ENCODE assay signal across 21 cellular contexts in genomic region chr14:70770490-70770889, GRCh38.
"Had no signal": no experiment of that assay in that cellular context is flagged by ENCODE, and none has a peak within 500 bp of the region (broad histone marks: within the 10 kb centered on the region; RNA-seq: fewer than 3 reads in every experiment).

No MANE protein-coding gene starts in this region.

- DNase-seq: activated CD4-positive, alpha-beta memory T cell treated with anti-CD3 and anti-CD28 coated beads for 36 hours; activated CD4-positive, alpha-beta T cell treated with anti-CD3 and anti-CD28 coated beads for 48 hours; activated naive CD4-positive, alpha-beta T cell treated with anti-CD3 and anti-CD28 coated beads for 36 hours; activated naive CD8-positive, alpha-beta T cell treated with anti-CD3 and anti-CD28 coated beads, Interleukin-2, amount 10 ng/mL, durations not matched to agents 7 days and 5 days; activated T-cell treated with anti-CD3 and anti-CD28 coated beads, Interleukin-2, amount 50 U/mL, for 48 hours; amniotic stem cell; cortex of kidney; gastrocnemius medialis; islet precursor cell; lower lobe of right lung; midbrain; ovary; psoas muscle; stimulated activated CD4-positive, alpha-beta T cell treated with anti-CD3 and anti-CD28 coated beads, Interleukin-4, amount 100 ng/mL, for 4 hours; substantia nigra; T-helper 17 cell; thyroid gland had no signal

- H3K36me3 ChIP-seq: cardiac muscle cell, gastrocnemius medialis, lower lobe of right lung, ovary, right atrium auricular region, thyroid gland had no signal

- H3K4me3 Mint-ChIP-seq: activated CD4-positive, alpha-beta memory T cell treated with anti-CD3 and anti-CD28 coated beads for 36 hours; activated naive CD4-positive, alpha-beta T cell treated with anti-CD3 and anti-CD28 coated beads for 36 hours; activated naive CD8-positive, alpha-beta T cell treated with anti-CD3 and anti-CD28 coated beads, Interleukin-2, amount 10 ng/mL, durations not matched to agents 7 days and 5 days; natural killer cell treated with Interleukin-12 subunit alpha and Interleukin-12 subunit beta and Interleukin-15 and Interleukin-18, amount 100 ng/mL, for 72 hours; stimulated activated naive CD8-positive, alpha-beta T cell treated with anti-CD3 and anti-CD28 coated beads, Interleukin-15, Interleukin-2, amounts not matched to agents 100 ng/mL and 50 ng/mL, for 24 hours; T-helper 17 cell had no signal

- H3K4me3 ChIP-seq: cardiac muscle cell, gastrocnemius medialis, lower lobe of right lung, ovary, psoas muscle, right atrium auricular region, thyroid gland had no signal

- H3K27ac ChIP-seq: cardiac muscle cell, gastrocnemius medialis, lower lobe of right lung, ovary, psoas muscle, right atrium auricular region had no signal

- ATAC-seq: gastrocnemius medialis; lower lobe of right lung; natural killer cell treated with Interleukin-12 subunit alpha and Interleukin-12 subunit beta and Interleukin-15 and Interleukin-18, amount 100 ng/mL, for 72 hours; psoas muscle; T-helper 17 cell had no signal

- H3K36me3 Mint-ChIP-seq: activated CD4-positive, alpha-beta memory T cell treated with anti-CD3 and anti-CD28 coated beads for 36 hours; activated naive CD8-positive, alpha-beta T cell treated with anti-CD3 and anti-CD28 coated beads, Interleukin-2, amount 10 ng/mL, durations not matched to agents 7 days and 5 days; natural killer cell treated with Interleukin-12 subunit alpha and Interleukin-12 subunit beta and Interleukin-15 and Interleukin-18, amount 100 ng/mL, for 72 hours had no signal

- H3K9me3 ChIP-seq: gastrocnemius medialis, lower lobe of right lung, ovary, psoas muscle, right atrium auricular region, thyroid gland had no signal

- H3K27me3 ChIP-seq: cardiac muscle cell, gastrocnemius medialis, ovary, right atrium auricular region, thyroid gland had no signal

- H3K9me3 Mint-ChIP-seq: activated CD4-positive, alpha-beta memory T cell treated with anti-CD3 and anti-CD28 coated beads for 36 hours; activated naive CD4-positive, alpha-beta T cell treated with anti-CD3 and anti-CD28 coated beads for 36 hours; activated naive CD8-positive, alpha-beta T cell treated with anti-CD3 and anti-CD28 coated beads, Interleukin-2, amount 10 ng/mL, durations not matched to agents 7 days and 5 days; natural killer cell treated with Interleukin-12 subunit alpha and Interleukin-12 subunit beta and Interleukin-15 and Interleukin-18, amount 100 ng/mL, for 72 hours; stimulated activated naive CD8-positive, alpha-beta T cell treated with anti-CD3 and anti-CD28 coated beads, Interleukin-15, Interleukin-2, amounts not matched to agents 100 ng/mL and 50 ng/mL, for 24 hours had no signal

- H3K27me3 Mint-ChIP-seq: activated CD4-positive, alpha-beta memory T cell treated with anti-CD3 and anti-CD28 coated beads for 36 hours; activated naive CD8-positive, alpha-beta T cell treated with anti-CD3 and anti-CD28 coated beads, Interleukin-2, amount 10 ng/mL, durations not matched to agents 7 days and 5 days; stimulated activated naive CD8-positive, alpha-beta T cell treated with anti-CD3 and anti-CD28 coated beads, Interleukin-15, Interleukin-2, amounts not matched to agents 100 ng/mL and 50 ng/mL, for 24 hours; T-helper 17 cell had no signal

- H3K27ac Mint-ChIP-seq: activated CD4-positive, alpha-beta memory T cell treated with anti-CD3 and anti-CD28 coated beads for 36 hours; activated naive CD4-positive, alpha-beta T cell treated with anti-CD3 and anti-CD28 coated beads for 36 hours; natural killer cell treated with Interleukin-12 subunit alpha and Interleukin-12 subunit beta and Interleukin-15 and Interleukin-18, amount 100 ng/mL, for 72 hours; stimulated activated naive CD8-positive, alpha-beta T cell treated with anti-CD3 and anti-CD28 coated beads, Interleukin-15, Interleukin-2, amounts not matched to agents 100 ng/mL and 50 ng/mL, for 24 hours; T-helper 17 cell had no signal

- H3K4me1 Mint-ChIP-seq: activated naive CD8-positive, alpha-beta T cell treated with anti-CD3 and anti-CD28 coated beads, Interleukin-2, amount 10 ng/mL, durations not matched to agents 7 days and 5 days had no signal
